ENCODE assay signal across 23 cellular contexts in genomic region chr7:106155027-106155426, GRCh38.
"Had no signal": no experiment of that assay in that cellular context is flagged by ENCODE, and none has a peak within 500 bp of the region (broad histone marks: within the 10 kb centered on the region; RNA-seq: fewer than 3 reads in every experiment).

No MANE protein-coding gene starts in this region.

- H3K9me3 Mint-ChIP-seq: activated B cell treated with CpG ODN at 0.5 μM for 24 hours; activated CD4-positive, alpha-beta memory T cell treated with anti-CD3 and anti-CD28 coated beads for 36 hours; activated naive CD8-positive, alpha-beta T cell treated with anti-CD3 and anti-CD28 coated beads, Interleukin-2, amount 50 U/mL, for 24 hours; activated T-cell treated with anti-CD3 and anti-CD28 coated beads, Interleukin-2, amount 50 U/mL, for 72 hours; stimulated activated naive CD8-positive, alpha-beta T cell treated with anti-CD3 and anti-CD28 coated beads, Interleukin-15, Interleukin-2, amounts not matched to agents 100 ng/mL and 50 ng/mL, for 24 hours had no signal

- H3K27me3 ChIP-seq: gastroesophageal sphincter, pancreas, thyroid gland, upper lobe of right lung had no signal

- H3K36me3 ChIP-seq: gastroesophageal sphincter, heart left ventricle, pancreas, thyroid gland, upper lobe of right lung had no signal

- H3K4me3 Mint-ChIP-seq: activated CD4-positive, alpha-beta memory T cell treated with anti-CD3 and anti-CD28 coated beads for 36 hours; activated CD4-positive, alpha-beta T cell treated with anti-CD3 and anti-CD28 coated beads for 36 hours; activated naive CD8-positive, alpha-beta T cell treated with anti-CD3 and anti-CD28 coated beads, Interleukin-2, amount 50 U/mL, for 24 hours; activated T-cell treated with anti-CD3 and anti-CD28 coated beads, Interleukin-2, amount 50 U/mL, for 72 hours; nephron progenitor cell; stimulated activated naive CD8-positive, alpha-beta T cell treated with anti-CD3 and anti-CD28 coated beads, Interleukin-15, Interleukin-2, amounts not matched to agents 100 ng/mL and 50 ng/mL, for 24 hours had no signal

- DNase-seq: activated B cell treated with CpG ODN at 0.5 μM for 24 hours; activated CD4-positive, alpha-beta memory T cell treated with anti-CD3 and anti-CD28 coated beads for 36 hours; activated CD4-positive, alpha-beta T cell treated with anti-CD3 and anti-CD28 coated beads for 36 hours; activated effector memory CD4-positive, alpha-beta T cell treated with anti-CD3 and anti-CD28 coated beads, Interleukin-2, amount 50 U/mL, for 16 hours; activated naive CD4-positive, alpha-beta T cell treated with anti-CD3 and anti-CD28 coated beads, Interleukin-2, amount 50 U/mL, for 16 hours; activated naive CD8-positive, alpha-beta T cell treated with anti-CD3 and anti-CD28 coated beads, Interleukin-2, amount 50 U/mL, for 24 hours; activated T-cell treated with anti-CD3 and anti-CD28 coated beads, Interleukin-2, amount 50 U/mL, for 72 hours; cerebellar nuclear complex; heart left ventricle; left colon; mesenchymal stem cell; nephron progenitor cell; pancreas; right cardiac atrium; stimulated activated CD4-positive, alpha-beta T cell treated with anti-CD3 and anti-CD28 coated beads, Interleukin-4, amount 100 ng/mL, for 4 hours; substantia nigra; thyroid gland; upper lobe of right lung had no signal

- H3K27ac Mint-ChIP-seq: activated B cell treated with CpG ODN at 0.5 μM for 24 hours; activated CD4-positive, alpha-beta memory T cell treated with anti-CD3 and anti-CD28 coated beads for 36 hours; activated CD4-positive, alpha-beta T cell treated with anti-CD3 and anti-CD28 coated beads for 36 hours; activated naive CD8-positive, alpha-beta T cell treated with anti-CD3 and anti-CD28 coated beads, Interleukin-2, amount 50 U/mL, for 24 hours; activated T-cell treated with anti-CD3 and anti-CD28 coated beads, Interleukin-2, amount 50 U/mL, for 72 hours; nephron progenitor cell; stimulated activated naive CD8-positive, alpha-beta T cell treated with anti-CD3 and anti-CD28 coated beads, Interleukin-15, Interleukin-2, amounts not matched to agents 100 ng/mL and 50 ng/mL, for 24 hours had no signal

- H3K4me3 ChIP-seq: coronary artery, gastroesophageal sphincter, heart left ventricle, pancreas, thyroid gland, upper lobe of right lung had no signal

- H3K27me3 Mint-ChIP-seq: activated B cell treated with CpG ODN at 0.5 μM for 24 hours had no signal

- H3K4me1 ChIP-seq: pancreas had no signal

- H3K9me3 ChIP-seq: pancreas, thyroid gland, upper lobe of right lung had no signal

- FAIRE-seq: keratinocyte, pancreas had no signal

- H3K27ac ChIP-seq: coronary artery, epithelial cell of prostate, gastroesophageal sphincter, heart left ventricle, pancreas, thyroid gland, upper lobe of right lung had no signal

- H3K36me3 Mint-ChIP-seq: activated CD4-positive, alpha-beta memory T cell treated with anti-CD3 and anti-CD28 coated beads for 36 hours had no signal

- ATAC-seq: activated CD4-positive, alpha-beta T cell treated with anti-CD3 and anti-CD28 coated beads for 36 hours; activated naive CD8-positive, alpha-beta T cell treated with anti-CD3 and anti-CD28 coated beads, Interleukin-2, amount 50 U/mL, for 24 hours; activated T-cell treated with anti-CD3 and anti-CD28 coated beads, Interleukin-2, amount 50 U/mL, for 72 hours; gastroesophageal sphincter; heart left ventricle; left colon; pancreas; right cardiac atrium; upper lobe of right lung had no signal
